Comparison of ENCODE assay signal across 24 cellular contexts in genomic region chr16:68059804-68060203, GRCh38. TPM values are rescaled to one million over a fixed set of nuclear protein-coding genes. Genes with fewer than 3 reads are reported as not detected.
DNase-seq lines count a peak whose midpoint lies in the region; ATAC-seq, FAIRE-seq and TF ChIP-seq lines count a peak whose summit lies in the region.
"Had no signal": no experiment of that assay in that cellular context is flagged by ENCODE, and none has a peak within 500 bp of the region (broad histone marks: within the 10 kb centered on the region; RNA-seq: fewer than 3 reads in every experiment).

No MANE protein-coding gene starts in this region.

- no peak for DNase-seq in activated T-cell treated with anti-CD3 and anti-CD28 coated beads, Interleukin-2, amount 50 U/mL, for 24 hours
- DNase-seq in activated T-cell treated with anti-CD3 and anti-CD28 coated beads, Interleukin-2, amount 50 U/mL, for 48 hours = no peak
- DNase-seq in activated CD4-positive, alpha-beta memory T cell treated with anti-CD3 and anti-CD28 coated beads, Interleukin-2, amount 10 ng/mL, durations not matched to agents 7 days and 5 days = no peak
- no peak for DNase-seq in immature natural killer cell
- peak in 1 of 2 donors; percentile 45 for DNase-seq in stimulated activated naive CD8-positive, alpha-beta T cell treated with anti-CD3 and anti-CD28 coated beads, Interleukin-15, amount 100 ng/mL, for 72 hours
- DNase-seq in dermis blood vessel endothelial cell = no peak
- DNase-seq in HFFc6 = no peak
- DNase-seq in GM12891 (ENCODE audit: insufficient read length, low spot score) = no peak
- DNase-seq: activated CD4-positive, alpha-beta T cell treated with anti-CD3 and anti-CD28 coated beads for 1 hour; activated naive CD4-positive, alpha-beta T cell treated with anti-CD3 and anti-CD28 coated beads, Interleukin-2, amount 50 U/mL, for 16 hours; central memory CD4-positive, alpha-beta T cell; dorsolateral prefrontal cortex; KBM-7; kidney glomerular epithelial cell; NCI-H1436 treated with DMSO at 0.1 percent for 48 hours; NCI-H510A treated with DMSO at 0.1 percent for 48 hours; nucleus accumbens; SIG-M5; upper lobe of left lung had no signal

- POLR2A ChIA-PET in activated CD4-positive, alpha-beta memory T cell treated with anti-CD3 and anti-CD28 coated beads, Interleukin-2, amount 10 ng/mL, durations not matched to agents 7 days and 5 days (lab: Charles Lee) = interaction anchor here (5.0 to 18.9 kb wide), 2 partner anchors 10 to 24 kb away, joined by 22 to 514 read pairs; partner anchors contain the start of gene NFATC3

- FAIRE-seq in GM12891 (lab: Jason Lieb, UNC) = no peak
- FAIRE-seq: H1 had no signal

- ATAC-seq in stimulated activated naive CD8-positive, alpha-beta T cell treated with anti-CD3 and anti-CD28 coated beads, Interleukin-15, amount 100 ng/mL, for 72 hours = peak; percentile 52

- peaks cover 80% of the 10 kb centered on the region for H3K36me3 Mint-ChIP-seq in activated T-cell treated with anti-CD3 and anti-CD28 coated beads, Interleukin-2, amount 50 U/mL, for 24 hours (ENCODE audit: low read depth)
- H3K36me3 Mint-ChIP-seq in activated CD4-positive, alpha-beta memory T cell treated with anti-CD3 and anti-CD28 coated beads, Interleukin-2, amount 10 ng/mL, durations not matched to agents 7 days and 5 days (ENCODE audit: low read depth) = peaks cover 62% of the 10 kb centered on the region
- peaks cover 0 to 14% (median 8%) of the 10 kb centered on the region in 3 donors for H3K36me3 Mint-ChIP-seq in immature natural killer cell
- no peaks in the 10 kb centered on the region; the same call in 1 of the 2 replicates for H3K36me3 Mint-ChIP-seq in HFFc6 (ENCODE audit: low read depth)

- no peak for TF ChIP-seq POLR2A in GM12891 (IDR thresholded peaks at IDR 0.05; ENCODE audit: low read depth, low read length)

- no peak overlapping the region for H3K4me3 Mint-ChIP-seq in activated T-cell treated with anti-CD3 and anti-CD28 coated beads, Interleukin-2, amount 50 U/mL, for 24 hours
- peak overlapping the region; percentile 30 for H3K4me3 Mint-ChIP-seq in activated CD4-positive, alpha-beta memory T cell treated with anti-CD3 and anti-CD28 coated beads, Interleukin-2, amount 10 ng/mL, durations not matched to agents 7 days and 5 days
- peak overlapping the region; percentile 60 to 76 (median 66) for H3K4me3 Mint-ChIP-seq in immature natural killer cell
- peak overlapping the region; percentile 39 to 43 for H3K4me3 Mint-ChIP-seq in stimulated activated naive CD8-positive, alpha-beta T cell treated with anti-CD3 and anti-CD28 coated beads, Interleukin-15, amount 100 ng/mL, for 72 hours
- no peak overlapping the region for H3K4me3 Mint-ChIP-seq in HFFc6

- CTCF ChIA-PET in activated CD4-positive, alpha-beta memory T cell treated with anti-CD3 and anti-CD28 coated beads, Interleukin-2, amount 10 ng/mL, durations not matched to agents 7 days and 5 days (lab: Charles Lee) = interaction anchor here (1.7 to 6.9 kb wide), 3 partner anchors 15 to 25 kb away, joined by 7 to 42 read pairs (median 15); partner anchors contain the start of gene NFATC3

- no peaks in the 10 kb centered on the region for H3K9me3 Mint-ChIP-seq in activated T-cell treated with anti-CD3 and anti-CD28 coated beads, Interleukin-2, amount 50 U/mL, for 24 hours
- no peaks in the 10 kb centered on the region for H3K9me3 Mint-ChIP-seq in activated CD4-positive, alpha-beta memory T cell treated with anti-CD3 and anti-CD28 coated beads, Interleukin-2, amount 10 ng/mL, durations not matched to agents 7 days and 5 days
- H3K9me3 Mint-ChIP-seq in immature natural killer cell = no peaks in the 10 kb centered on the region
- H3K9me3 Mint-ChIP-seq in stimulated activated naive CD8-positive, alpha-beta T cell treated with anti-CD3 and anti-CD28 coated beads, Interleukin-15, amount 100 ng/mL, for 72 hours = no peaks in the 10 kb centered on the region
- H3K9me3 Mint-ChIP-seq in HFFc6 = no peaks in the 10 kb centered on the region

- no peak for TF ChIP-seq CTCF in HFFc6 (IDR thresholded peaks at IDR 0.05)

- H3K27ac Mint-ChIP-seq in activated T-cell treated with anti-CD3 and anti-CD28 coated beads, Interleukin-2, amount 50 U/mL, for 24 hours = peak overlapping the region; percentile 23
- H3K27ac Mint-ChIP-seq in activated CD4-positive, alpha-beta memory T cell treated with anti-CD3 and anti-CD28 coated beads, Interleukin-2, amount 10 ng/mL, durations not matched to agents 7 days and 5 days = peak overlapping the region; percentile 76
- H3K27ac Mint-ChIP-seq in immature natural killer cell = peak overlapping the region; percentile 73 to 90 (median 84)
- H3K27ac Mint-ChIP-seq in stimulated activated naive CD8-positive, alpha-beta T cell treated with anti-CD3 and anti-CD28 coated beads, Interleukin-15, amount 100 ng/mL, for 72 hours = peak overlapping the region; percentile 14 to 85
- H3K27ac Mint-ChIP-seq in HFFc6 = no peak overlapping the region

- peaks cover 56% of the 10 kb centered on the region for H3K4me1 Mint-ChIP-seq in activated T-cell treated with anti-CD3 and anti-CD28 coated beads, Interleukin-2, amount 50 U/mL, for 24 hours (ENCODE audit: low read depth)
- H3K4me1 Mint-ChIP-seq in activated CD4-positive, alpha-beta memory T cell treated with anti-CD3 and anti-CD28 coated beads, Interleukin-2, amount 10 ng/mL, durations not matched to agents 7 days and 5 days = peaks cover 64% of the 10 kb centered on the region
- H3K4me1 Mint-ChIP-seq in immature natural killer cell (peaks cover 76 to 96% of the 10 kb centered on the region in 2 donors), HFFc6 (ENCODE audit: low read depth) (peaks cover 11% of the 10 kb centered on the region)
- H3K4me1 Mint-ChIP-seq in stimulated activated naive CD8-positive, alpha-beta T cell treated with anti-CD3 and anti-CD28 coated beads, Interleukin-15, amount 100 ng/mL, for 72 hours = peaks cover 61% of the 10 kb centered on the region

- H3K27me3 Mint-ChIP-seq in activated T-cell treated with anti-CD3 and anti-CD28 coated beads, Interleukin-2, amount 50 U/mL, for 24 hours = no peaks in the 10 kb centered on the region
- no peaks in the 10 kb centered on the region for H3K27me3 Mint-ChIP-seq in activated CD4-positive, alpha-beta memory T cell treated with anti-CD3 and anti-CD28 coated beads, Interleukin-2, amount 10 ng/mL, durations not matched to agents 7 days and 5 days
- peaks cover 0 to 11% (median 0%) of the 10 kb centered on the region in 3 donors for H3K27me3 Mint-ChIP-seq in immature natural killer cell (ENCODE audit: low read depth in 3 of 3)
- no peaks in the 10 kb centered on the region for H3K27me3 Mint-ChIP-seq in stimulated activated naive CD8-positive, alpha-beta T cell treated with anti-CD3 and anti-CD28 coated beads, Interleukin-15, amount 100 ng/mL, for 72 hours
- peaks cover 2% of the 10 kb centered on the region; the same call in 1 of the 2 replicates for H3K27me3 Mint-ChIP-seq in HFFc6 (ENCODE audit: insufficient read depth)

TF ChIP-seq in GM12891, 5 proteins besides CTCF, POLR2A, EP300 and RAD21:
- no peak for TF ChIP-seq SPI1 (IDR thresholded peaks at IDR 0.05; ENCODE audit: low read depth, low read length)
- no peak for TF ChIP-seq POU2F2 (IDR thresholded peaks at IDR 0.05; ENCODE audit: low read depth, low read length)
- TF ChIP-seq PAX5 (IDR thresholded peaks at IDR 0.05; ENCODE audit: insufficient read depth, low read length, severe bottlenecking) = no peak
- TF ChIP-seq TAF1 (IDR thresholded peaks at IDR 0.05; ENCODE audit: low read depth, low read length) = no peak
- no peak for TF ChIP-seq POLR2AphosphoS5 (IDR thresholded peaks at IDR 0.05; ENCODE audit: low read depth, low read length)

RNA-seq across cellular contexts. Expression of gene NFATC3, which starts 25.4 kb away (rescaled TPM):
- total RNA-seq in activated CD4-positive, alpha-beta memory T cell treated with anti-CD3 and anti-CD28 coated beads, Interleukin-2, amount 10 ng/mL, durations not matched to agents 7 days and 5 days = 100 to 1,000 TPM; 208 to 209 TPM
- 100 to 1,000 TPM in 2 of 3 donors, 10 to 100 TPM in 1; 66.5 to 160 (median 119) TPM for polyA plus RNA-seq in immature natural killer cell
- 14.1 and 31.6 TPM in 2 replicates for total RNA-seq in dermis blood vessel endothelial cell
- total RNA-seq in HFFc6 (2021; fragmentation: NEBNext Ultra II Directional; extraction: Animal tissue kit (Norgen Biotek cat#: 25700)) = 10 to 100 TPM; 17.2 to 20.7 (median 19.9) TPM
- polyA plus RNA-seq in GM12891 (2012; ENCODE audit: low read depth, missing spikeins) = 8.3 TPM

RNA-seq across cellular contexts. Expression of gene DUS2, which starts 36.7 kb away (rescaled TPM):
- total RNA-seq in activated CD4-positive, alpha-beta memory T cell treated with anti-CD3 and anti-CD28 coated beads, Interleukin-2, amount 10 ng/mL, durations not matched to agents 7 days and 5 days = 10 to 100 TPM; 23.8 to 24.4 TPM
- 10 to 100 TPM in 2 of 3 donors, 1 to 10 TPM in 1; 9.3 to 23.7 (median 16.8) TPM for polyA plus RNA-seq in immature natural killer cell
- 26.4 and 34.9 TPM in 2 replicates for total RNA-seq in dermis blood vessel endothelial cell
- 10 to 100 TPM; 13.3 to 17.4 (median 15.9) TPM for total RNA-seq in HFFc6 (2021; fragmentation: NEBNext Ultra II Directional; extraction: Animal tissue kit (Norgen Biotek cat#: 25700))
- polyA plus RNA-seq in GM12891 (2012; ENCODE audit: low read depth, missing spikeins) = 19.2 TPM

RNA-seq across cellular contexts. Expression of gene DDX28, which starts 36.8 kb away (rescaled TPM):
- total RNA-seq in activated CD4-positive, alpha-beta memory T cell treated with anti-CD3 and anti-CD28 coated beads, Interleukin-2, amount 10 ng/mL, durations not matched to agents 7 days and 5 days = 10 to 100 TPM; 11.6 to 12.3 TPM
- polyA plus RNA-seq in immature natural killer cell = 10 to 100 TPM; 45.3 to 59.4 (median 55.0) TPM
- 15.1 and 19.5 TPM in 2 replicates for total RNA-seq in dermis blood vessel endothelial cell
- total RNA-seq in HFFc6 (2021; fragmentation: NEBNext Ultra II Directional; extraction: Animal tissue kit (Norgen Biotek cat#: 25700)) = 1 to 10 TPM; 7.2 to 8.5 (median 8.2) TPM
- 14.8 TPM for polyA plus RNA-seq in GM12891 (2012; ENCODE audit: low read depth, missing spikeins)

RNA-seq across cellular contexts. Expression of gene DPEP2NB, which starts 44.1 kb away (rescaled TPM):
- total RNA-seq in activated CD4-positive, alpha-beta memory T cell treated with anti-CD3 and anti-CD28 coated beads, Interleukin-2, amount 10 ng/mL, durations not matched to agents 7 days and 5 days = not detected
- polyA plus RNA-seq in immature natural killer cell = not detected
- total RNA-seq in dermis blood vessel endothelial cell = not detected in 2 replicates
- not detected for total RNA-seq in HFFc6 (2021; fragmentation: NEBNext Ultra II Directional; extraction: Animal tissue kit (Norgen Biotek cat#: 25700))
- not detected for polyA plus RNA-seq in GM12891 (2012; ENCODE audit: low read depth, missing spikeins)
- total RNA-seq: H1, HT1080, pulmonary artery endothelial cell, subcutaneous adipose tissue, upper lobe of left lung had no signal
- polyA plus RNA-seq: BJ, H1 had no signal

Comparison
In these comparisons a context has a peak if more than half of its experiments do, and no peak if none do; other contexts are left out.
1. H3K4me3 Mint-ChIP-seq: peak in activated CD4-positive, alpha-beta memory T cell treated with anti-CD3 and anti-CD28 coated beads, Interleukin-2, amount 10 ng/mL, durations not matched to agents 7 days and 5 days (single experiment), immature natural killer cell (5 of 5) and stimulated activated naive CD8-positive, alpha-beta T cell treated with anti-CD3 and anti-CD28 coated beads, Interleukin-15, amount 100 ng/mL, for 72 hours (2 of 2); none in activated T-cell treated with anti-CD3 and anti-CD28 coated beads, Interleukin-2, amount 50 U/mL, for 24 hours (single experiment) and HFFc6 (single experiment).